26 cellular contexts compared by ENCODE assay signal in genomic region chr10:115996031-115996430, GRCh38.
"Had no signal": no experiment of that assay in that cellular context is flagged by ENCODE, and none has a peak within 500 bp of the region (broad histone marks: within the 10 kb centered on the region; RNA-seq: fewer than 3 reads in every experiment).

No MANE protein-coding gene starts in this region.

- H3K9me3 ChIP-seq: lower lobe of right lung, pancreas, thyroid gland had no signal

- H3K4me3 ChIP-seq: heart left ventricle, left ventricle myocardium inferior, lower lobe of right lung, pancreas, smooth muscle cell, suprapubic skin, thyroid gland had no signal

- H3K27ac ChIP-seq: foreskin keratinocyte, heart left ventricle, left ventricle myocardium inferior, lower lobe of right lung, pancreas, suprapubic skin, thyroid gland had no signal

- H3K36me3 ChIP-seq: heart left ventricle, left ventricle myocardium inferior, lower lobe of right lung, pancreas, suprapubic skin, thyroid gland had no signal

- H3K36me3 Mint-ChIP-seq: immature natural killer cell; memory B cell; natural killer cell treated with Interleukin-12 subunit alpha and Interleukin-12 subunit beta and Interleukin-15 and Interleukin-18, amount 100 ng/mL, for 72 hours; stimulated activated effector memory CD8-positive, alpha-beta T cell treated with anti-CD3 and anti-CD28 coated beads, Interleukin-12 subunit alpha, Interleukin-12 subunit beta, amount 100 ng/mL, for 72 hours; type B pancreatic cell had no signal

- H3K4me1 ChIP-seq: foreskin keratinocyte, lower lobe of right lung, pancreas, suprapubic skin had no signal

- DNase-seq: cerebellar nuclear complex; erythroblast; foreskin keratinocyte; heart left ventricle; hippocampal formation; immature natural killer cell; kidney; left cardiac atrium; left ventricle myocardium inferior; lower lobe of right lung; midbrain; occipital lobe; pancreas; right cardiac atrium; stimulated activated CD4-positive, alpha-beta T cell treated with anti-CD3 and anti-CD28 coated beads, Interleukin-4, amount 100 ng/mL, for 1 hour; stimulated activated CD8-positive, alpha-beta memory T cell treated with anti-CD3 and anti-CD28 coated beads, Interleukin-4, amount 100 ng/mL, for 48 hours; stimulated activated naive CD8-positive, alpha-beta T cell treated with anti-CD3 and anti-CD28 coated beads, Interleukin-15, Interleukin-2, amounts not matched to agents 100 U/mL and 50 U/mL, for 24 hours; thyroid gland had no signal

- H3K27me3 ChIP-seq: foreskin keratinocyte, heart left ventricle, pancreas, suprapubic skin, thyroid gland had no signal

- H3K27me3 Mint-ChIP-seq: dendritic cell treated with granulocyte-macrophage colony-stimulating factor and Interleukin-4, amounts not matched to agents 40 ng/mL and 50 ng/mL, for 4 days; memory B cell; natural killer cell treated with Interleukin-12 subunit alpha and Interleukin-12 subunit beta and Interleukin-15 and Interleukin-18, amount 100 ng/mL, for 72 hours; progenitor cell of endocrine pancreas had no signal

- H3K4me3 Mint-ChIP-seq: dendritic cell treated with granulocyte-macrophage colony-stimulating factor and Interleukin-4, amounts not matched to agents 40 ng/mL and 50 ng/mL, for 4 days; immature natural killer cell; memory B cell; natural killer cell treated with Interleukin-12 subunit alpha and Interleukin-12 subunit beta and Interleukin-15 and Interleukin-18, amount 100 ng/mL, for 72 hours; stimulated activated effector memory CD8-positive, alpha-beta T cell treated with anti-CD3 and anti-CD28 coated beads, Interleukin-12 subunit alpha, Interleukin-12 subunit beta, amount 100 ng/mL, for 72 hours; type B pancreatic cell had no signal

- H3K27ac Mint-ChIP-seq: dendritic cell treated with granulocyte-macrophage colony-stimulating factor and Interleukin-4, amounts not matched to agents 40 ng/mL and 50 ng/mL, for 4 days; immature natural killer cell; memory B cell; natural killer cell treated with Interleukin-12 subunit alpha and Interleukin-12 subunit beta and Interleukin-15 and Interleukin-18, amount 100 ng/mL, for 72 hours; progenitor cell of endocrine pancreas; stimulated activated effector memory CD8-positive, alpha-beta T cell treated with anti-CD3 and anti-CD28 coated beads, Interleukin-12 subunit alpha, Interleukin-12 subunit beta, amount 100 ng/mL, for 72 hours; type B pancreatic cell had no signal

- H3K4me1 Mint-ChIP-seq: immature natural killer cell; memory B cell; stimulated activated effector memory CD8-positive, alpha-beta T cell treated with anti-CD3 and anti-CD28 coated beads, Interleukin-12 subunit alpha, Interleukin-12 subunit beta, amount 100 ng/mL, for 72 hours had no signal
